ENCODE assay signal across 1 cellular context in the genomic region with DNA sequence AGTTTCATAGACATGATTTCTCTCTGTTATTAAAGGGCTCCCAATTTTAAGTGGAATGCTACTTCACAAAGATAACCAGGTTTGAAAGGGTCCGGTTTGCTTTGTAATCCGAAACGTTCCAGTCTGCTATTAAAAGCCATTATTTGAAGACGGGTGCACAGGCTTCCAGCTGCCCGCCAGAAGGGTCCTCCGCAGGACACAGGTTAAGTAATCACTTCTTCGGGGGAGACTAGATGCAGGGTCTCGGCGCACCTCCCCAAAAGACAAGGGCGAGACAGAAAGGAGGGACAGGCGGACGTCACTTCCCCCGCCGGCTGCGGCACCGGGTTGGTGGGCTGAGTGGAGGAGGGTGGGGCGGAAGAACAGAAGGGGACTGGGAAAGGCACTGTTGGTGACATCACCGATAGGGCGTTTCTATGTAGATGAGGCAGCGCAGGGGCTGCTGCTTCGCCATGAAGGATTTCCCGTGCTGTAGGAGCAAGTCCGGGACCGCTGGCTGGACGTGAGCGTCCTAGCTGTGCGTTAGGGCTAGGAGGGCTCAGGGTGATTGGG.
TF ChIP-seq lines count a peak whose summit lies in the region.

No MANE protein-coding gene starts in this region.

TF ChIP-seq in HepG2, 621 proteins besides CTCF, POLR2A, EP300 and RAD21 (continued from another document):
- TF ChIP-seq TBX2 (CRISPR knock-in tag; IDR thresholded peaks at IDR 0.05; ENCODE audit: borderline replicate concordance) (peak; percentile 33; the same call in 1 of the 2 replicates), CEBPB (IDR thresholded peaks at IDR 0.05; ENCODE audit: borderline replicate concordance, low read depth, low read length) (0 out of 2 replicates have a peak, but pooled peaks have one; percentile 3), CREB1 (IDR thresholded peaks at IDR 0.05) (peak; percentile 92), CREB1 (CRISPR knock-in tag; IDR thresholded peaks at IDR 0.05) (peak; percentile 98), MAZ (IDR thresholded peaks at IDR 0.05; ENCODE audit: borderline replicate concordance, low read depth, low read length) (peak; percentile 65; the same call in 1 of the 2 replicates), MAZ (CRISPR knock-in tag; IDR thresholded peaks at IDR 0.05; ENCODE audit: low read depth) (no peak), POLR2AphosphoS5 (IDR thresholded peaks at IDR 0.05; ENCODE audit: low read depth, low read length) (peak; percentile 59; the same call in 1 of the 2 replicates), MXI1 (IDR thresholded peaks at IDR 0.05; ENCODE audit: borderline replicate concordance, low read depth, low read length) (peak; percentile 15; the same call in 1 of the 3 replicates), MED8 (CRISPR knock-in tag; IDR thresholded peaks at IDR 0.05; ENCODE audit: insufficient replicate concordance) (no peak), CC2D1A (CRISPR knock-in tag; IDR thresholded peaks at IDR 0.05) (no peak), ZNF841 (CRISPR knock-in tag; IDR thresholded peaks at IDR 0.05; ENCODE audit: borderline replicate concordance) (no peak), ZFP90 (CRISPR knock-in tag; IDR thresholded peaks at IDR 0.05; ENCODE audit: borderline replicate concordance) (0 out of 2 replicates have a peak, but pooled peaks have one; percentile 43), ZNF510 (CRISPR knock-in tag; IDR thresholded peaks at IDR 0.05; ENCODE audit: low read depth) (0 out of 2 replicates have a peak, but pooled peaks have one; percentile 8), PLRG1 (conservative IDR thresholded peaks at IDR 0.05) (no peak), ZNF446 (CRISPR knock-in tag; IDR thresholded peaks at IDR 0.05) (no peak), BORCS8-MEF2B (CRISPR knock-in tag; IDR thresholded peaks at IDR 0.05) (0 out of 2 replicates have a peak, but pooled peaks have one; percentile 23), ZNF280D (CRISPR knock-in tag; IDR thresholded peaks at IDR 0.05) (no peak), ELF1 (CRISPR knock-in tag; IDR thresholded peaks at IDR 0.05) (peak; percentile 55; the same call in 1 of the 2 replicates)
- TF ChIP-seq, protein P1, sequence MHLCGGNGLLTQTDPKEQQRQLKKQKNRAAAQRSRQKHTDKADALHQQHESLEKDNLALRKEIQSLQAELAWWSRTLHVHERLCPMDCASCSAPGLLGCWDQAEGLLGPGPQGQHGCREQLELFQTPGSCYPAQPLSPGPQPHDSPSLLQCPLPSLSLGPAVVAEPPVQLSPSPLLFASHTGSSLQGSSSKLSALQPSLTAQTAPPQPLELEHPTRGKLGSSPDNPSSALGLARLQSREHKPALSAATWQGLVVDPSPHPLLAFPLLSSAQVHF (CRISPR knock-in tag; IDR thresholded peaks at IDR 0.05): peak; percentile 28; the same call in 1 of the 2 replicates
